In the genomic region with DNA sequence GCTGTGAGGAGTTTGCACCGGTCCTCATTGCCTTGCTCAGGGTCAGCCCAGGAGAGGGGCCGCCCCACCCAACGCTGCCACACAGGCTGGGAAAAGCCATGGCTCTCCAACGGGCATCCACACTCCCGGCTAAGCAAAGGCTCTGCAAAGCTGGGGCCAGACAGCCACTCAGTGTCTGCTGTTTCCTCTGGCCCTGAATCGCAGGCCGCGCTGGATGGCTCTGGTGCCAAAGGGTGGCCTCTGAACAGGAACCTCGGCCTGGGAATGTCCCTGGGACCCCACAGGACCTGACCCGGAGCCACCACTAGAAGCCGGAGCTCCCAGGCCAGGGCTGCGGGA, we compare ENCODE assay signal across 9 cellular contexts. TPM values are rescaled to one million over a fixed set of nuclear protein-coding genes. Genes with fewer than 3 reads are reported as not detected.
DNase-seq lines count a peak whose midpoint lies in the region; ATAC-seq and TF ChIP-seq lines count a peak whose summit lies in the region.
"Had no signal": no experiment of that assay in that cellular context is flagged by ENCODE, and none has a peak within 500 bp of the region (broad histone marks: within the 10 kb centered on the region; RNA-seq: fewer than 3 reads in every experiment).

No MANE protein-coding gene starts in this region.

- no peaks in the 10 kb centered on the region for H3K27me3 ChIP-seq in heart left ventricle
- peaks cover 10% of the 10 kb centered on the region for H3K27me3 ChIP-seq in CD4-positive, alpha-beta T cell (ENCODE audit: control insufficient read depth, insufficient read depth, low read length)
- H3K27me3 ChIP-seq: SJSA1 had no signal

- peaks cover 0 to 15% (median 7%) of the 10 kb centered on the region in 12 donors for H3K4me1 ChIP-seq in heart left ventricle

- no peaks in the 10 kb centered on the region for H3K9me3 Mint-ChIP-seq in CD4-positive, alpha-beta T cell

- H3K4me3 ChIP-seq in AG04449 (ENCODE audit: low read depth, low read length) = peak overlapping the region; percentile 63
- peak overlapping the region; percentile 22 to 72 (median 60) for H3K4me3 ChIP-seq in heart left ventricle

- CTCF ChIA-PET in AG04449 (lab: Yijun Ruan, JAX) = interaction anchor here (0.6 to 7.6 kb wide), 45 partner anchors 9 to 536 kb away, joined by 3 to 128 read pairs (median 5); no protein-coding TSS in a partner anchor
- CTCF ChIA-PET in CD4-positive, alpha-beta T cell (lab: Charles Lee) = interaction anchor here (1.7 to 2.7 kb wide), 4 partner anchors 10 to 112 kb away, joined by 4 to 9 read pairs (median 6); no protein-coding TSS in a partner anchor

- POLR2A ChIA-PET in AG04449 (lab: Yijun Ruan, JAX) = no interaction called here
- POLR2A ChIA-PET in CD4-positive, alpha-beta T cell (lab: Charles Lee) = interaction anchor here (0.6 to 0.7 kb wide), 3 partner anchors 196 to 271 kb away, joined by 3 read pairs; partner anchors contain the start of gene ACAD9

- no peaks in the 10 kb centered on the region for H3K9me3 ChIP-seq in heart left ventricle
- H3K9me3 ChIP-seq in CD4-positive, alpha-beta T cell (ENCODE audit: control insufficient read depth, low read length) = no peaks in the 10 kb centered on the region
- H3K9me3 ChIP-seq: SJSA1 had no signal

- no peak overlapping the region for H3K4me3 Mint-ChIP-seq in CD4-positive, alpha-beta T cell

- WGBS in heart left ventricle, 4 donors = 29 to 39% (median 34%) methylated on average over 10 to 12 of the region's 12 CpGs

- DNase-seq in AG04449 (ENCODE audit: low read depth, low spot score) (no peak), UCSD-AML1 (lab: John Stamatoyannopoulos, UW; ENCODE audit: unreplicated experiment) (peak; percentile 62), heart left ventricle (peak in 1 of 5 donors; percentile 25), omental fat pad (ENCODE audit: low spot score) (no peak), dedifferentiated amniotic fluid mesenchymal stem cell (ENCODE audit: extremely low spot score) (no peak), SKM-1 (lab: John Stamatoyannopoulos, UW; ENCODE audit: unreplicated experiment) (no peak)
- no peak for DNase-seq in CD4-positive, alpha-beta T cell
- no peak for DNase-seq in stimulated activated CD4-positive, alpha-beta T cell treated with anti-CD3 and anti-CD28 coated beads, Interleukin-2, amount 100 ng/mL, for 48 hours

- no peak overlapping the region for H3K27ac Mint-ChIP-seq in CD4-positive, alpha-beta T cell

- H3K36me3 Mint-ChIP-seq in CD4-positive, alpha-beta T cell (ENCODE audit: low read depth) = no peaks in the 10 kb centered on the region

- no peaks in the 10 kb centered on the region for H3K27me3 Mint-ChIP-seq in CD4-positive, alpha-beta T cell

- ATAC-seq in heart left ventricle (peak in 3 of 4 donors; percentile 4 to 41 (median 34)), omental fat pad (ENCODE audit: low FRiP score) (peak; percentile 8)
- ATAC-seq in CD4-positive, alpha-beta T cell (ENCODE audit: poor library complexity) = no peak

- H3K36me3 ChIP-seq in heart left ventricle = no peaks in the 10 kb centered on the region
- H3K36me3 ChIP-seq: SJSA1 had no signal

- TF ChIP-seq CTCF in AG04449 (IDR thresholded peaks at IDR 0.05; ENCODE audit: insufficient read depth, low read length, missing control alignments) (no peak), heart left ventricle (IDR thresholded peaks at IDR 0.05) (no peak), omental fat pad (IDR thresholded peaks at IDR 0.05) (no peak)
- no peak for TF ChIP-seq CTCF in CD4-positive, alpha-beta T cell (IDR thresholded peaks at IDR 0.05)

- no peak for TF ChIP-seq POLR2A in heart left ventricle (IDR thresholded peaks at IDR 0.05)

- peak overlapping the region; percentile 53 to 84 (median 72) for H3K27ac ChIP-seq in heart left ventricle
- H3K27ac ChIP-seq in CD4-positive, alpha-beta T cell (ENCODE audit: low read depth, low read length) = no peak overlapping the region
- H3K27ac ChIP-seq: SJSA1 had no signal

- intact Hi-C loops in heart left ventricle (cut with DNase I) = loop anchor here (1.0 to 10.0 kb wide), 17 partner anchors 110 to 533 kb away; no protein-coding TSS in a partner anchor
- intact Hi-C loops in CD4-positive, alpha-beta T cell (cut with DNase I, micrococcal nuclease) = loop anchor here (1.0 to 10.0 kb wide), 7 partner anchors 110 to 1030 kb away; partner anchors contain the start of gene GATA2 (in 1 of the 2)

- H3K4me1 Mint-ChIP-seq in CD4-positive, alpha-beta T cell (ENCODE audit: low read depth) = no peaks in the 10 kb centered on the region

RNA-seq across cellular contexts. Expression of gene RPN1, which starts 42.9 kb away (rescaled TPM):
- total RNA-seq in heart left ventricle (100 to 1,000 TPM in 5 of 9 donors, 10 to 100 TPM in 4; 71.7 to 161 (median 119) TPM), omental fat pad (100 to 1,000 TPM; 244 to 333 (median 297) TPM)
- polyA plus RNA-seq in heart left ventricle = 100 to 1,000 TPM in 1 of 2 donors, 10 to 100 TPM in 1; 55.4 to 290 TPM
- 10 to 100 TPM; 67.7 to 72.6 TPM for total RNA-seq in CD4-positive, alpha-beta T cell
